9 cellular contexts compared by ENCODE assay signal in genomic region chr11:118438314-118438931, GRCh38.
DNase-seq lines count a peak whose midpoint lies in the region; ATAC-seq and TF ChIP-seq lines count a peak whose summit lies in the region.
"Had no signal": no experiment of that assay in that cellular context is flagged by ENCODE, and none has a peak within 500 bp of the region (broad histone marks: within the 10 kb centered on the region; RNA-seq: fewer than 3 reads in every experiment).

No MANE protein-coding gene starts in this region.

- ATAC-seq in HG02938 (IDR thresholded peaks at IDR 0.05; ENCODE audit: unreplicated experiment) = no peak

- H3K27ac ChIP-seq in VCaP = peak overlapping the region; percentile 98
- H3K27ac ChIP-seq: C4-2B had no signal

- DNase-seq in DMS153 (lab: John Stamatoyannopoulos, UW) (peak; percentile 13), DMS153 treated with DMSO at 0.1 percent for 48 hours (lab: John Stamatoyannopoulos, UW; ENCODE audit: unreplicated experiment) (no peak), Kasumi-1 (lab: John Stamatoyannopoulos, UW) (peak; percentile 85 to 89), kidney tubule cell (ENCODE audit: low spot score) (peak; percentile 71)
- DNase-seq in central memory CD4-positive, alpha-beta T cell = peak; percentile 71
- peak in 2 of 3 donors; percentile 26 to 29 for DNase-seq in stimulated activated CD4-positive, alpha-beta T cell treated with anti-CD3 and anti-CD28 coated beads, Interleukin-12 subunit alpha, Interleukin-12 subunit beta, amount 100 ng/mL, for 48 hours (ENCODE audit: low read depth in 2 of 3, low spot score in 1 of 3)

- no peak for TF ChIP-seq CTCF in VCaP (conservative IDR thresholded peaks at IDR 0.05)
